8 cellular contexts compared by ENCODE assay signal in the genomic region with DNA sequence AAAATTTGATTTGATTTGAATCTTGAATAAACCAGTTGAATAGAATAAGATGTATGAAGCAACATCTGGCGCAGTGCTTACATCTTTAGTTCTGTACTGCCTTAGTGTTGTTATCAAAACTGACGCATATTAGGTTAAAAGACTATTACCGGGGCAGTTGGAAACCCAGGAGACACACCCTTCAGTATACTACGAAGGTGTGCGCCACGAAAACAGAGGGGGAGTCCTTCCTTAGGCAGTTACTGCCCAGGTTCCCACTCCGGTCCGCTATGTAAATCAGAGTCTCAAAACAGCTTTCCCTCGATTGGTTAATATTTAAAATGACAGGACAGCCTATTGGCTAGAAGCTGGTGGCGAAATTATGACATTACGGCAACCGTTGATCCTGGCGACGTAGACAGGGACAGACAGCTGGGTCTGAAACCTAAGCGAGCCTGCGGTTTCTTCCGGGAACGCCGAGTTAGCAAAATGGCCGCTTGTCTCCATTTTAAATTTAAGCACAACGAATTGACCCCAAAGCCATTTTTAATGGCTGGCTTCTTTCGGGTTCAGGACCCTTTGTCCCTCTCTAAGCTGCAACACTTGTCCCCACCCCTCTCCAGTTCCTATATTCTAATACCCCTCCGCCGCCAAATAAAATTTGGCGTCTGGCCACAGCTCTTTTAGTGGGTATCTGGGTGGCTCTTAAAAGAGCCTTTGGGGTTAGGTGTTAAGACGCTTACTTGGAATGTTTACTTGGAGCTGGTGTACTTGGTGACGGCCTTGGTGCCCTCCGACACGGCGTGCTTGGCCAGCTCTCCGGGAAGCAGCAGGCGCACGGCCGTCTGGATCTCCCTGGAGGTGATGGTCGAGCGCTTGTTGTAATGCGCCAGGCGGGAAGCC. TPM values are rescaled to one million over a fixed set of nuclear protein-coding genes. Genes with fewer than 3 reads are reported as not detected.
DNase-seq lines count a peak whose midpoint lies in the region; ATAC-seq, FAIRE-seq and TF ChIP-seq lines count a peak whose summit lies in the region.

No MANE protein-coding gene starts in this region.

- H3K4me3 ChIP-seq in keratinocyte (ENCODE audit: control insufficient read depth in 2 of 3, extremely low read depth in 1 of 3, insufficient read depth in 2 of 3, low read depth in 1 of 3, low read length in 3 of 3) = peak overlapping the region; percentile 86 to 99 (median 91)

- H3K27me3 ChIP-seq in keratinocyte (ENCODE audit: control insufficient read depth, extremely low read depth, insufficient read depth, low read length) = no peaks in the 10 kb centered on the region

- H3K9ac ChIP-seq in keratinocyte (ENCODE audit: control insufficient read depth, extremely low read depth, insufficient read depth, low read length) = peak overlapping the region; percentile 98

- FAIRE-seq in keratinocyte (lab: Jason Lieb, UNC) = no peak

- peak overlapping the region; percentile 94 for H3K27ac ChIP-seq in keratinocyte (ENCODE audit: control insufficient read depth, insufficient read depth, low read length)

- no peaks in the 10 kb centered on the region for H3K9me3 ChIP-seq in keratinocyte (ENCODE audit: control insufficient read depth, low read depth, low read length)

- dilution Hi-C loops in keratinocyte (cut with MboI; ENCODE audit: extremely low pct_ligation_motif_present, low sequenced_read_pairs) = no loop called here

- peaks cover 21% of the 10 kb centered on the region for H3K79me2 ChIP-seq in keratinocyte (ENCODE audit: control insufficient read depth, insufficient read depth, low read length)

- ATAC-seq in GM19043 (IDR thresholded peaks at IDR 0.05; ENCODE audit: low read depth, unreplicated experiment) (peak; percentile 48), HG03378 (IDR thresholded peaks at IDR 0.05; ENCODE audit: unreplicated experiment) (peak; percentile 51)

- peak; percentile 87 for DNase-seq in AG20443 (ENCODE audit: low spot score)
- DNase-seq in NCI-H460 (ENCODE audit: extremely low read depth, low read depth) = peak; percentile 97
- DNase-seq in activated CD4-positive, alpha-beta T cell treated with anti-CD3 and anti-CD28 coated beads for 1 hour = peak; percentile 87
- peak; percentile 93 for DNase-seq in cerebellum (ENCODE audit: low spot score)
- peak; percentile 94 for DNase-seq in keratinocyte (ENCODE audit: low read depth, low spot score)
- peak; percentile 87 to 90 (median 89) for DNase-seq in stimulated activated CD4-positive, alpha-beta T cell treated with anti-CD3 and anti-CD28 coated beads, Interleukin-12 subunit alpha, Interleukin-12 subunit beta, amount 100 ng/mL, for 48 hours (ENCODE audit: low read depth in 2 of 3, low spot score in 1 of 3)

- H2AFZ ChIP-seq in keratinocyte (ENCODE audit: control insufficient read depth, low read length) = no peak overlapping the region

- peaks cover 30% of the 10 kb centered on the region for H3K4me1 ChIP-seq in keratinocyte (ENCODE audit: control insufficient read depth, extremely low read depth, insufficient read depth, low read length)

- H3K4me2 ChIP-seq in keratinocyte (ENCODE audit: control insufficient read depth, extremely low read depth, insufficient read depth, low read depth, low read length) = peak overlapping the region; percentile 89

- H4K20me1 ChIP-seq in keratinocyte (ENCODE audit: control insufficient read depth, extremely low read depth, insufficient read depth, low read length) = peaks cover 11% of the 10 kb centered on the region

- peaks cover 0 to 5% of the 10 kb centered on the region in 2 experiments for H3K36me3 ChIP-seq in keratinocyte (ENCODE audit: control insufficient read depth in 2 of 2, extremely low read depth in 1 of 2, insufficient read depth in 2 of 2, low read length in 2 of 2)

- TF ChIP-seq CTCF in keratinocyte (optimal IDR thresholded peaks at IDR 0.05 in 1 of 3, IDR thresholded peaks at IDR 0.05 in 1 of 3, conservative IDR thresholded peaks at IDR 0.05 in 1 of 3; ENCODE audit: extremely low read depth in 1 of 3, insufficient read depth in 2 of 3, low read length in 3 of 3) = no peak

- no peaks in the 10 kb centered on the region for H3K9me1 ChIP-seq in keratinocyte (ENCODE audit: control insufficient read depth, extremely low read depth, insufficient read depth, low read length)

RNA-seq across cellular contexts. Expression of a gene that starts 35.8 kb away (rescaled TPM):
- 11.5 and 14.5 TPM in 2 replicates for total RNA-seq in NCI-H460 (2014; rRNA removed; shearing (Covaris generic))
- polyA plus RNA-seq in NCI-H460 (2014; cell fraction: nucleus; rRNA removed) = 15.3 and 21.5 TPM in 2 replicates
- 1.5 TPM for total RNA-seq in cerebellum
- 13.8 to 18.6 TPM (median 18.4 TPM) in 3 replicates for polyA plus RNA-seq in keratinocyte
- 1.8 TPM for polyA plus RNA-seq in keratinocyte (2011; ENCODE audit: low read depth)
- polyA plus RNA-seq in keratinocyte (2011; cell fraction: cytosol; rRNA removed) = 4.8 and 5.8 TPM in 2 replicates
- polyA plus RNA-seq in keratinocyte (2011; cell fraction: nucleus; rRNA removed) = 22.5 and 22.9 TPM in 2 replicates
- polyA plus RNA-seq in keratinocyte (2012; ENCODE audit: low replicate concordance) = 3.0 and 11.8 TPM in 2 replicates
- polyA minus RNA-seq in keratinocyte = 16.8 to 21.1 TPM (median 19.5 TPM) in 3 replicates
- polyA minus RNA-seq in keratinocyte (2011; cell fraction: cytosol; rRNA and poly(A)+ RNA removed) = 13.0 TPM
- 19.5 and 31.3 TPM in 2 replicates for polyA minus RNA-seq in keratinocyte (2011; cell fraction: nucleus; rRNA and poly(A)+ RNA removed)

Comparison
In these comparisons a context has a peak if more than half of its experiments do, and no peak if none do; other contexts are left out.
1. Peak in every context shown above with its lines: DNase-seq, ATAC-seq, H3K4me3 ChIP-seq and H3K27ac ChIP-seq.